ENCODE assay signal across 1 cellular context in genomic region chr11:57358991-57359390, GRCh38.
TF ChIP-seq lines count a peak whose summit lies in the region.

No MANE protein-coding gene starts in this region.

TF ChIP-seq in H1, 55 proteins besides CTCF, POLR2A, EP300 and RAD21:
- no peak for TF ChIP-seq BACH1 (IDR thresholded peaks at IDR 0.05; ENCODE audit: low read length)
- TF ChIP-seq CREB1 (IDR thresholded peaks at IDR 0.05): no peak
- TF ChIP-seq EGR1 (IDR thresholded peaks at IDR 0.05; ENCODE audit: borderline replicate concordance, low read depth, low read length): no peak
- TF ChIP-seq SRF (IDR thresholded peaks at IDR 0.05; ENCODE audit: low read depth, low read length): no peak
- no peak for TF ChIP-seq KDM1A (IDR thresholded peaks at IDR 0.05; ENCODE audit: borderline replicate concordance, low read length)
- TF ChIP-seq CBX5 (IDR thresholded peaks at IDR 0.05; ENCODE audit: low read depth, low read length): no peak
- no peak for TF ChIP-seq SP1 (IDR thresholded peaks at IDR 0.05; ENCODE audit: low read depth, low read length)
- TF ChIP-seq SIX5 (IDR thresholded peaks at IDR 0.05; ENCODE audit: low read depth, low read length): no peak
- TF ChIP-seq SP2 (IDR thresholded peaks at IDR 0.05; ENCODE audit: low read length): no peak
- no peak for TF ChIP-seq MAFK (IDR thresholded peaks at IDR 0.05; ENCODE audit: low read depth, low read length)
- TF ChIP-seq TAF1 (IDR thresholded peaks at IDR 0.05; ENCODE audit: low read depth, low read length): no peak
- TF ChIP-seq SUZ12 (IDR thresholded peaks at IDR 0.05; ENCODE audit: low read length): no peak
- no peak for TF ChIP-seq CBX8 (IDR thresholded peaks at IDR 0.05; ENCODE audit: borderline replicate concordance, low read depth, low read length)
- no peak for TF ChIP-seq CEBPB (IDR thresholded peaks at IDR 0.05; ENCODE audit: low read depth, low read length)
